In genomic region chr16:12735805-12736204, GRCh38 we compare ENCODE assay signal across 1 cellular context.
TF ChIP-seq lines count a peak whose summit lies in the region.

No MANE protein-coding gene starts in this region.

TF ChIP-seq in GM23338, 12 proteins besides CTCF, POLR2A, EP300 and RAD21 (continued from another document):
- TF ChIP-seq ZNF462 (CRISPR knock-in tag; IDR thresholded peaks at IDR 0.05) (no peak), ETS1 (IDR thresholded peaks at IDR 0.05) (no peak), JUNB (IDR thresholded peaks at IDR 0.05; ENCODE audit: unreplicated experiment) (no peak)
